Comparison of ENCODE assay signal across 1 cellular context in the genomic region with DNA sequence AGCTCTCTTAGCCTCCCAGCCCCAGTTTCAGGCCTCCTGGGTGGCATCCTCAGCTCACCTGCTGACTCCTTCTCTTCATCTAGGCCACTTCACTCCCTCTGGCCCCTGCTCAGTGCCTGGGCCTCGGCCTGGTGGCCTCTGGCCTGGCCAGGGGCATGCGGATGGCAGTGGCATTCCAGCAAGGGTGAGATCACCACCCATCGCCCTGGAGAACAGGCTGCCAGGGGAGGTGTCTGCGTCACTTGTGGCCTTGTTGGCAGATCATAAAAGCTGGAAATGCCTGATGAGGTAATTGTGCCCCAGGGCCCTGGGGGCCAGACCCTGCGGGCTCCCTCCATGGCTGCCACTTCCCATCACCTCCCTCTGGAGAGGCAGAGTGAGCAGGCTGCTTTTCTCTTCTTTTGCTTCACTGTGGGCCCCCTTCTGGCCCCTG.
TF ChIP-seq lines count a peak whose summit lies in the region.

No MANE protein-coding gene starts in this region.

TF ChIP-seq in HEK293, 187 proteins besides CTCF, POLR2A, EP300 and RAD21 (continued from another document and continues in another):
- TF ChIP-seq, protein P1, sequence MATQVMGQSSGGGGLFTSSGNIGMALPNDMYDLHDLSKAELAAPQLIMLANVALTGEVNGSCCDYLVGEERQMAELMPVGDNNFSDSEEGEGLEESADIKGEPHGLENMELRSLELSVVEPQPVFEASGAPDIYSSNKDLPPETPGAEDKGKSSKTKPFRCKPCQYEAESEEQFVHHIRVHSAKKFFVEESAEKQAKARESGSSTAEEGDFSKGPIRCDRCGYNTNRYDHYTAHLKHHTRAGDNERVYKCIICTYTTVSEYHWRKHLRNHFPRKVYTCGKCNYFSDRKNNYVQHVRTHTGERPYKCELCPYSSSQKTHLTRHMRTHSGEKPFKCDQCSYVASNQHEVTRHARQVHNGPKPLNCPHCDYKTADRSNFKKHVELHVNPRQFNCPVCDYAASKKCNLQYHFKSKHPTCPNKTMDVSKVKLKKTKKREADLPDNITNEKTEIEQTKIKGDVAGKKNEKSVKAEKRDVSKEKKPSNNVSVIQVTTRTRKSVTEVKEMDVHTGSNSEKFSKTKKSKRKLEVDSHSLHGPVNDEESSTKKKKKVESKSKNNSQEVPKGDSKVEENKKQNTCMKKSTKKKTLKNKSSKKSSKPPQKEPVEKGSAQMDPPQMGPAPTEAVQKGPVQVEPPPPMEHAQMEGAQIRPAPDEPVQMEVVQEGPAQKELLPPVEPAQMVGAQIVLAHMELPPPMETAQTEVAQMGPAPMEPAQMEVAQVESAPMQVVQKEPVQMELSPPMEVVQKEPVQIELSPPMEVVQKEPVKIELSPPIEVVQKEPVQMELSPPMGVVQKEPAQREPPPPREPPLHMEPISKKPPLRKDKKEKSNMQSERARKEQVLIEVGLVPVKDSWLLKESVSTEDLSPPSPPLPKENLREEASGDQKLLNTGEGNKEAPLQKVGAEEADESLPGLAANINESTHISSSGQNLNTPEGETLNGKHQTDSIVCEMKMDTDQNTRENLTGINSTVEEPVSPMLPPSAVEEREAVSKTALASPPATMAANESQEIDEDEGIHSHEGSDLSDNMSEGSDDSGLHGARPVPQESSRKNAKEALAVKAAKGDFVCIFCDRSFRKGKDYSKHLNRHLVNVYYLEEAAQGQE (tag by site-specific recombination; IDR thresholded peaks at IDR 0.05): no peak
- peak; percentile 32; the same call in 1 of the 2 replicates for TF ChIP-seq ZNF558 (tag by site-specific recombination; IDR thresholded peaks at IDR 0.05)
- TF ChIP-seq ZBTB8A (tag by site-specific recombination; IDR thresholded peaks at IDR 0.05): 0 out of 2 replicates have a peak, but pooled peaks have one; percentile 27
- TF ChIP-seq, protein P2, sequence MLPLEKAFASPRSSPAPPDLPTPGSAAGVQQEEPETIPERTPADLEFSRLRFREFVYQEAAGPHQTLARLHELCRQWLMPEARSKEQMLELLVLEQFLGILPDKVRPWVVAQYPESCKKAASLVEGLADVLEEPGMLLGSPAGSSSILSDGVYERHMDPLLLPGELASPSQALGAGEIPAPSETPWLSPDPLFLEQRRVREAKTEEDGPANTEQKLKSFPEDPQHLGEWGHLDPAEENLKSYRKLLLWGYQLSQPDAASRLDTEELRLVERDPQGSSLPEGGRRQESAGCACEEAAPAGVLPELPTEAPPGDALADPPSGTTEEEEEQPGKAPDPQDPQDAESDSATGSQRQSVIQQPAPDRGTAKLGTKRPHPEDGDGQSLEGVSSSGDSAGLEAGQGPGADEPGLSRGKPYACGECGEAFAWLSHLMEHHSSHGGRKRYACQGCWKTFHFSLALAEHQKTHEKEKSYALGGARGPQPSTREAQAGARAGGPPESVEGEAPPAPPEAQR (tag by site-specific recombination; IDR thresholded peaks at IDR 0.05): no peak
- TF ChIP-seq EGR2 (tag by site-specific recombination; IDR thresholded peaks at IDR 0.05; ENCODE audit: low read depth): no peak
- TF ChIP-seq ZNF214 (tag by site-specific recombination; IDR thresholded peaks at IDR 0.05; ENCODE audit: borderline replicate concordance): no peak
- TF ChIP-seq ZNF510 (tag by site-specific recombination; IDR thresholded peaks at IDR 0.05; ENCODE audit: insufficient replicate concordance): no peak
- 0 out of 2 replicates have a peak, but pooled peaks have one; percentile 13 for TF ChIP-seq ZNF324 (tag by site-specific recombination; IDR thresholded peaks at IDR 0.05)
- TF ChIP-seq KLF9 (tag by site-specific recombination; IDR thresholded peaks at IDR 0.05; ENCODE audit: low read depth): peak; percentile 20; the same call in 1 of the 2 replicates
- peak; percentile 95 for TF ChIP-seq ZNF629 (tag by site-specific recombination; IDR thresholded peaks at IDR 0.05)
- TF ChIP-seq SP2 (tag by site-specific recombination; IDR thresholded peaks at IDR 0.05): no peak
- TF ChIP-seq ZSCAN30 (tag by site-specific recombination; IDR thresholded peaks at IDR 0.05): peak; percentile 87
- TF ChIP-seq, protein P3, sequence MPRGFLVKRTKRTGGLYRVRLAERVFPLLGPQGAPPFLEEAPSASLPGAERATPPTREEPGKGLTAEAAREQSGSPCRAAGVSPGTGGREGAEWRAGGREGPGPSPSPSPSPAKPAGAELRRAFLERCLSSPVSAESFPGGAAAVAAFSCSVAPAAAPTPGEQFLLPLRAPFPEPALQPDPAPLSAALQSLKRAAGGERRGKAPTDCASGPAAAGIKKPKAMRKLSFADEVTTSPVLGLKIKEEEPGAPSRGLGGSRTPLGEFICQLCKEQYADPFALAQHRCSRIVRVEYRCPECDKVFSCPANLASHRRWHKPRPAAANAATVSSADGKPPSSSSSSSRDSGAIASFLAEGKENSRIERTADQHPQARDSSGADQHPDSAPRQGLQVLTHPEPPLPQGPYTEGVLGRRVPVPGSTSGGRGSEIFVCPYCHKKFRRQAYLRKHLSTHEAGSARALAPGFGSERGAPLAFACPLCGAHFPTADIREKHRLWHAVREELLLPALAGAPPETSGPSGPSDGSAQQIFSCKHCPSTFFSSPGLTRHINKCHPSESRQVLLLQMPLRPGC (tag by site-specific recombination; IDR thresholded peaks at IDR 0.05): peak; percentile 60
- TF ChIP-seq ZNF785 (tag by site-specific recombination; IDR thresholded peaks at IDR 0.05): no peak
- no peak for TF ChIP-seq ZNF133 (tag by site-specific recombination; IDR thresholded peaks at IDR 0.05)
- TF ChIP-seq ZNF768 (tag by site-specific recombination; IDR thresholded peaks at IDR 0.05): no peak
- TF ChIP-seq, protein P4, sequence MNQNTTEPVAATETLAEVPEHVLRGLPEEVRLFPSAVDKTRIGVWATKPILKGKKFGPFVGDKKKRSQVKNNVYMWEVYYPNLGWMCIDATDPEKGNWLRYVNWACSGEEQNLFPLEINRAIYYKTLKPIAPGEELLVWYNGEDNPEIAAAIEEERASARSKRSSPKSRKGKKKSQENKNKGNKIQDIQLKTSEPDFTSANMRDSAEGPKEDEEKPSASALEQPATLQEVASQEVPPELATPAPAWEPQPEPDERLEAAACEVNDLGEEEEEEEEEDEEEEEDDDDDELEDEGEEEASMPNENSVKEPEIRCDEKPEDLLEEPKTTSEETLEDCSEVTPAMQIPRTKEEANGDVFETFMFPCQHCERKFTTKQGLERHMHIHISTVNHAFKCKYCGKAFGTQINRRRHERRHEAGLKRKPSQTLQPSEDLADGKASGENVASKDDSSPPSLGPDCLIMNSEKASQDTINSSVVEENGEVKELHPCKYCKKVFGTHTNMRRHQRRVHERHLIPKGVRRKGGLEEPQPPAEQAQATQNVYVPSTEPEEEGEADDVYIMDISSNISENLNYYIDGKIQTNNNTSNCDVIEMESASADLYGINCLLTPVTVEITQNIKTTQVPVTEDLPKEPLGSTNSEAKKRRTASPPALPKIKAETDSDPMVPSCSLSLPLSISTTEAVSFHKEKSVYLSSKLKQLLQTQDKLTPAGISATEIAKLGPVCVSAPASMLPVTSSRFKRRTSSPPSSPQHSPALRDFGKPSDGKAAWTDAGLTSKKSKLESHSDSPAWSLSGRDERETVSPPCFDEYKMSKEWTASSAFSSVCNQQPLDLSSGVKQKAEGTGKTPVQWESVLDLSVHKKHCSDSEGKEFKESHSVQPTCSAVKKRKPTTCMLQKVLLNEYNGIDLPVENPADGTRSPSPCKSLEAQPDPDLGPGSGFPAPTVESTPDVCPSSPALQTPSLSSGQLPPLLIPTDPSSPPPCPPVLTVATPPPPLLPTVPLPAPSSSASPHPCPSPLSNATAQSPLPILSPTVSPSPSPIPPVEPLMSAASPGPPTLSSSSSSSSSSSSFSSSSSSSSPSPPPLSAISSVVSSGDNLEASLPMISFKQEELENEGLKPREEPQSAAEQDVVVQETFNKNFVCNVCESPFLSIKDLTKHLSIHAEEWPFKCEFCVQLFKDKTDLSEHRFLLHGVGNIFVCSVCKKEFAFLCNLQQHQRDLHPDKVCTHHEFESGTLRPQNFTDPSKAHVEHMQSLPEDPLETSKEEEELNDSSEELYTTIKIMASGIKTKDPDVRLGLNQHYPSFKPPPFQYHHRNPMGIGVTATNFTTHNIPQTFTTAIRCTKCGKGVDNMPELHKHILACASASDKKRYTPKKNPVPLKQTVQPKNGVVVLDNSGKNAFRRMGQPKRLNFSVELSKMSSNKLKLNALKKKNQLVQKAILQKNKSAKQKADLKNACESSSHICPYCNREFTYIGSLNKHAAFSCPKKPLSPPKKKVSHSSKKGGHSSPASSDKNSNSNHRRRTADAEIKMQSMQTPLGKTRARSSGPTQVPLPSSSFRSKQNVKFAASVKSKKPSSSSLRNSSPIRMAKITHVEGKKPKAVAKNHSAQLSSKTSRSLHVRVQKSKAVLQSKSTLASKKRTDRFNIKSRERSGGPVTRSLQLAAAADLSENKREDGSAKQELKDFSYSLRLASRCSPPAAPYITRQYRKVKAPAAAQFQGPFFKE (tag by site-specific recombination; IDR thresholded peaks at IDR 0.05; ENCODE audit: borderline replicate concordance): no peak
- TF ChIP-seq, protein P5, sequence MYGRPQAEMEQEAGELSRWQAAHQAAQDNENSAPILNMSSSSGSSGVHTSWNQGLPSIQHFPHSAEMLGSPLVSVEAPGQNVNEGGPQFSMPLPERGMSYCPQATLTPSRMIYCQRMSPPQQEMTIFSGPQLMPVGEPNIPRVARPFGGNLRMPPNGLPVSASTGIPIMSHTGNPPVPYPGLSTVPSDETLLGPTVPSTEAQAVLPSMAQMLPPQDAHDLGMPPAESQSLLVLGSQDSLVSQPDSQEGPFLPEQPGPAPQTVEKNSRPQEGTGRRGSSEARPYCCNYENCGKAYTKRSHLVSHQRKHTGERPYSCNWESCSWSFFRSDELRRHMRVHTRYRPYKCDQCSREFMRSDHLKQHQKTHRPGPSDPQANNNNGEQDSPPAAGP (tag by site-specific recombination; IDR thresholded peaks at IDR 0.05): peak; percentile 66
- TF ChIP-seq ZNF585B (tag by site-specific recombination; IDR thresholded peaks at IDR 0.05): no peak
- TF ChIP-seq ZNF621 (tag by site-specific recombination; IDR thresholded peaks at IDR 0.05): no peak
- TF ChIP-seq, protein P6, sequence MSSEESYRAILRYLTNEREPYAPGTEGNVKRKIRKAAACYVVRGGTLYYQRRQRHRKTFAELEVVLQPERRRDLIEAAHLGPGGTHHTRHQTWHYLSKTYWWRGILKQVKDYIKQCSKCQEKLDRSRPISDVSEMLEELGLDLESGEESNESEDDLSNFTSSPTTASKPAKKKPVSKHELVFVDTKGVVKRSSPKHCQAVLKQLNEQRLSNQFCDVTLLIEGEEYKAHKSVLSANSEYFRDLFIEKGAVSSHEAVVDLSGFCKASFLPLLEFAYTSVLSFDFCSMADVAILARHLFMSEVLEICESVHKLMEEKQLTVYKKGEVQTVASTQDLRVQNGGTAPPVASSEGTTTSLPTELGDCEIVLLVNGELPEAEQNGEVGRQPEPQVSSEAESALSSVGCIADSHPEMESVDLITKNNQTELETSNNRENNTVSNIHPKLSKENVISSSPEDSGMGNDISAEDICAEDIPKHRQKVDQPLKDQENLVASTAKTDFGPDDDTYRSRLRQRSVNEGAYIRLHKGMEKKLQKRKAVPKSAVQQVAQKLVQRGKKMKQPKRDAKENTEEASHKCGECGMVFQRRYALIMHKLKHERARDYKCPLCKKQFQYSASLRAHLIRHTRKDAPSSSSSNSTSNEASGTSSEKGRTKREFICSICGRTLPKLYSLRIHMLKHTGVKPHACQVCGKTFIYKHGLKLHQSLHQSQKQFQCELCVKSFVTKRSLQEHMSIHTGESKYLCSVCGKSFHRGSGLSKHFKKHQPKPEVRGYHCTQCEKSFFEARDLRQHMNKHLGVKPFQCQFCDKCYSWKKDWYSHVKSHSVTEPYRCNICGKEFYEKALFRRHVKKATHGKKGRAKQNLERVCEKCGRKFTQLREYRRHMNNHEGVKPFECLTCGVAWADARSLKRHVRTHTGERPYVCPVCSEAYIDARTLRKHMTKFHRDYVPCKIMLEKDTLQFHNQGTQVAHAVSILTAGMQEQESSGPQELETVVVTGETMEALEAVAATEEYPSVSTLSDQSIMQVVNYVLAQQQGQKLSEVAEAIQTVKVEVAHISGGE (tag by site-specific recombination; conservative IDR thresholded peaks at IDR 0.05; ENCODE audit: low read depth): no peak
- TF ChIP-seq ZNF473 (tag by site-specific recombination; IDR thresholded peaks at IDR 0.05): no peak
- TF ChIP-seq, protein P7, sequence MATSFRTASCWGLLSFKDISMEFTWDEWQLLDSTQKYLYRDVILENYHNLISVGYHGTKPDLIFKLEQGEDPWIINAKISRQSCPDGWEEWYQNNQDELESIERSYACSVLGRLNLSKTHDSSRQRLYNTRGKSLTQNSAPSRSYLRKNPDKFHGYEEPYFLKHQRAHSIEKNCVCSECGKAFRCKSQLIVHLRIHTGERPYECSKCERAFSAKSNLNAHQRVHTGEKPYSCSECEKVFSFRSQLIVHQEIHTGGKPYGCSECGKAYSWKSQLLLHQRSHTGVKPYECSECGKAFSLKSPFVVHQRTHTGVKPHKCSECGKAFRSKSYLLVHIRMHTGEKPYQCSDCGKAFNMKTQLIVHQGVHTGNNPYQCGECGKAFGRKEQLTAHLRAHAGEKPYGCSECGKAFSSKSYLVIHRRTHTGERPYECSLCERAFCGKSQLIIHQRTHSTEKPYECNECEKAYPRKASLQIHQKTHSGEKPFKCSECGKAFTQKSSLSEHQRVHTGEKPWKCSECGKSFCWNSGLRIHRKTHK (tag by site-specific recombination; IDR thresholded peaks at IDR 0.05): no peak
- TF ChIP-seq, protein P8, sequence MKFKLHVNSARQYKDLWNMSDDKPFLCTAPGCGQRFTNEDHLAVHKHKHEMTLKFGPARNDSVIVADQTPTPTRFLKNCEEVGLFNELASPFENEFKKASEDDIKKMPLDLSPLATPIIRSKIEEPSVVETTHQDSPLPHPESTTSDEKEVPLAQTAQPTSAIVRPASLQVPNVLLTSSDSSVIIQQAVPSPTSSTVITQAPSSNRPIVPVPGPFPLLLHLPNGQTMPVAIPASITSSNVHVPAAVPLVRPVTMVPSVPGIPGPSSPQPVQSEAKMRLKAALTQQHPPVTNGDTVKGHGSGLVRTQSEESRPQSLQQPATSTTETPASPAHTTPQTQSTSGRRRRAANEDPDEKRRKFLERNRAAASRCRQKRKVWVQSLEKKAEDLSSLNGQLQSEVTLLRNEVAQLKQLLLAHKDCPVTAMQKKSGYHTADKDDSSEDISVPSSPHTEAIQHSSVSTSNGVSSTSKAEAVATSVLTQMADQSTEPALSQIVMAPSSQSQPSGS (tag by site-specific recombination; IDR thresholded peaks at IDR 0.05; ENCODE audit: low read depth): peak; percentile 73
- TF ChIP-seq ZNF658 (tag by site-specific recombination; IDR thresholded peaks at IDR 0.05): no peak
- TF ChIP-seq, protein P9, sequence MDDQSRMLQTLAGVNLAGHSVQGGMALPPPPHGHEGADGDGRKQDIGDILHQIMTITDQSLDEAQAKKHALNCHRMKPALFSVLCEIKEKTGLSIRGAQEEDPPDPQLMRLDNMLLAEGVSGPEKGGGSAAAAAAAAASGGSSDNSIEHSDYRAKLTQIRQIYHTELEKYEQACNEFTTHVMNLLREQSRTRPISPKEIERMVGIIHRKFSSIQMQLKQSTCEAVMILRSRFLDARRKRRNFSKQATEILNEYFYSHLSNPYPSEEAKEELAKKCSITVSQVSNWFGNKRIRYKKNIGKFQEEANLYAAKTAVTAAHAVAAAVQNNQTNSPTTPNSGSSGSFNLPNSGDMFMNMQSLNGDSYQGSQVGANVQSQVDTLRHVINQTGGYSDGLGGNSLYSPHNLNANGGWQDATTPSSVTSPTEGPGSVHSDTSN (CRISPR knock-in tag; IDR thresholded peaks at IDR 0.05): no peak
- no peak for TF ChIP-seq MZF1 (tag by site-specific recombination; IDR thresholded peaks at IDR 0.05; ENCODE audit: borderline replicate concordance)
- no peak for TF ChIP-seq ZNF677 (tag by site-specific recombination; IDR thresholded peaks at IDR 0.05)
